In genomic region chr22:26327306-26327705, GRCh38 we compare ENCODE assay signal across 1 cellular context.
TF ChIP-seq lines count a peak whose summit lies in the region.

No MANE protein-coding gene starts in this region.

TF ChIP-seq in HEK293, 187 proteins besides CTCF, POLR2A, EP300 and RAD21 (continued from another document):
- TF ChIP-seq ZNF148 (tag by site-specific recombination; IDR thresholded peaks at IDR 0.05; ENCODE audit: borderline replicate concordance) (peak; percentile 80; the same call in 1 of the 2 replicates), ZNF677 (tag by site-specific recombination; IDR thresholded peaks at IDR 0.05) (no peak), ZNF112 (tag by site-specific recombination; IDR thresholded peaks at IDR 0.05) (0 out of 2 replicates have a peak, but pooled peaks have one; percentile 43), ZNF645 (tag by site-specific recombination; IDR thresholded peaks at IDR 0.05) (peak; percentile 45; the same call in 1 of the 2 replicates), ZNF548 (tag by site-specific recombination; IDR thresholded peaks at IDR 0.05) (peak; percentile 32; the same call in 1 of the 2 replicates), ZNF18 (tag by site-specific recombination; IDR thresholded peaks at IDR 0.05) (peak; percentile 80), ZNF621 (tag by site-specific recombination; IDR thresholded peaks at IDR 0.05) (0 out of 2 replicates have a peak, but pooled peaks have one; percentile 58), ZBTB11 (tag by site-specific recombination; conservative IDR thresholded peaks at IDR 0.05; ENCODE audit: low read depth) (no peak), ZNF776 (tag by site-specific recombination; IDR thresholded peaks at IDR 0.05; ENCODE audit: borderline replicate concordance) (peak; percentile 57; the same call in 1 of the 2 replicates), ZNF549 (tag by site-specific recombination; IDR thresholded peaks at IDR 0.05) (no peak), ZNF184 (tag by site-specific recombination; IDR thresholded peaks at IDR 0.05) (no peak), ZBTB20 (tag by site-specific recombination; IDR thresholded peaks at IDR 0.05) (0 out of 2 replicates have a peak, but pooled peaks have one; percentile 36)
